1 cellular context compared by ENCODE assay signal in genomic region chr6:143842902-143843688, GRCh38.
TF ChIP-seq lines count a peak whose summit lies in the region.

LTV1 (plus strand) TSS chr6:143843338; CDS start chr6:143843478, 140 bp downstream.

TF ChIP-seq in H1, 55 proteins besides CTCF, POLR2A, EP300 and RAD21 (continued from another document):
- TF ChIP-seq MAX (IDR thresholded peaks at IDR 0.05), result peak; percentile 97
- peak; percentile 87 for TF ChIP-seq ASH2L (IDR thresholded peaks at IDR 0.05; ENCODE audit: low read length)
- peak; percentile 75 for TF ChIP-seq KDM4A (IDR thresholded peaks at IDR 0.05; ENCODE audit: low read depth, low read length, severe bottlenecking)
- no peak for TF ChIP-seq SRF (IDR thresholded peaks at IDR 0.05; ENCODE audit: low read depth, low read length)
- no peak for TF ChIP-seq TCF12 (IDR thresholded peaks at IDR 0.05; ENCODE audit: low read depth, low read length)
- peak; percentile 61 for TF ChIP-seq EGR1 (IDR thresholded peaks at IDR 0.05; ENCODE audit: borderline replicate concordance, low read depth, low read length)
- peak; percentile 71 for TF ChIP-seq TAF1 (IDR thresholded peaks at IDR 0.05; ENCODE audit: low read depth, low read length)
- peak; percentile 89 for TF ChIP-seq CREB1 (IDR thresholded peaks at IDR 0.05)
- no peak for TF ChIP-seq NRF1 (IDR thresholded peaks at IDR 0.05; ENCODE audit: low read depth, low read length)
- no peak for TF ChIP-seq ATF3 (IDR thresholded peaks at IDR 0.05; ENCODE audit: insufficient read depth, low read depth, low read length)
- no peak for TF ChIP-seq RNF2 (IDR thresholded peaks at IDR 0.05; ENCODE audit: borderline replicate concordance, low read depth, low read length, missing control alignments, poor library complexity, severe bottlenecking)
- no peak for TF ChIP-seq BCL11A (IDR thresholded peaks at IDR 0.05; ENCODE audit: low read depth in 2 of 2, low read length in 2 of 2)
- peak; percentile 96 for TF ChIP-seq ATF2 (IDR thresholded peaks at IDR 0.05; ENCODE audit: low read length)
- peak; percentile 61; the same call in 1 of the 2 replicates for TF ChIP-seq KDM5A (IDR thresholded peaks at IDR 0.05; ENCODE audit: low read length)
- TF ChIP-seq SAP30 (IDR thresholded peaks at IDR 0.05; ENCODE audit: insufficient read depth, insufficient replicate concordance, low read length), result peak; percentile 96
